Comparison of ENCODE assay signal across 13 cellular contexts in genomic region chr1:156912861-156913808, GRCh38. TPM values are rescaled to one million over a fixed set of nuclear protein-coding genes. Genes with fewer than 3 reads are reported as not detected.
DNase-seq lines count a peak whose midpoint lies in the region; ATAC-seq, FAIRE-seq and TF ChIP-seq lines count a peak whose summit lies in the region.
"Had no signal": no experiment of that assay in that cellular context is flagged by ENCODE, and none has a peak within 500 bp of the region (broad histone marks: within the 10 kb centered on the region; RNA-seq: fewer than 3 reads in every experiment).

No MANE protein-coding gene starts in this region.

- H3K27ac Mint-ChIP-seq in HFFc6 = no peak overlapping the region
- H3K27ac Mint-ChIP-seq in activated T-helper 2 cell treated with anti-CD3 and anti-CD28 coated beads, Interferon-gamma antibody, Interleukin-2, Interleukin-4, amounts not matched to agents 10 μg/mL and 5 μg/mL and 100 μg/mL, durations not matched to agents 14 hours and 24 hours and 36 hours = no peak overlapping the region

- H3K9ac ChIP-seq in HepG2 (ENCODE audit: insufficient read depth, low read depth, low read length) = no peak overlapping the region

- H3K79me2 ChIP-seq in HepG2 (ENCODE audit: insufficient read depth, low read length) = no peaks in the 10 kb centered on the region

- H3K4me1 Mint-ChIP-seq in HFFc6 (ENCODE audit: low read depth) = peaks cover 27% of the 10 kb centered on the region
- peaks cover 2% of the 10 kb centered on the region for H3K4me1 Mint-ChIP-seq in activated T-helper 2 cell treated with anti-CD3 and anti-CD28 coated beads, Interferon-gamma antibody, Interleukin-2, Interleukin-4, amounts not matched to agents 10 μg/mL and 5 μg/mL and 100 μg/mL, durations not matched to agents 14 hours and 24 hours and 36 hours (ENCODE audit: low read depth)

- H3K27me3 ChIP-seq in HepG2 (ENCODE audit: control insufficient read depth in 1 of 2, insufficient read depth in 2 of 2, low read length in 2 of 2) = peaks cover 2 to 19% of the 10 kb centered on the region in 2 experiments; a peak in 4 of 5 replicates

- no peak overlapping the region for H3K4me3 Mint-ChIP-seq in HFFc6
- no peak overlapping the region for H3K4me3 Mint-ChIP-seq in activated T-helper 2 cell treated with anti-CD3 and anti-CD28 coated beads, Interferon-gamma antibody, Interleukin-2, Interleukin-4, amounts not matched to agents 10 μg/mL and 5 μg/mL and 100 μg/mL, durations not matched to agents 14 hours and 24 hours and 36 hours (ENCODE audit: low read depth)

- ATAC-seq in SK-N-SH treated with all-trans-retinoic acid at 6 μM for 48 hours (peak; percentile 52), HepG2 (peak; percentile 79), GM21447 (IDR thresholded peaks at IDR 0.05; ENCODE audit: unreplicated experiment) (no peak), HG03135 (IDR thresholded peaks at IDR 0.05; ENCODE audit: unreplicated experiment) (no peak)

- H3K9me3 ChIP-seq in HepG2 (ENCODE audit: low read length) = no peaks in the 10 kb centered on the region

- no peaks in the 10 kb centered on the region for H3K9me3 Mint-ChIP-seq in HFFc6
- no peaks in the 10 kb centered on the region for H3K9me3 Mint-ChIP-seq in activated T-helper 2 cell treated with anti-CD3 and anti-CD28 coated beads, Interferon-gamma antibody, Interleukin-2, Interleukin-4, amounts not matched to agents 10 μg/mL and 5 μg/mL and 100 μg/mL, durations not matched to agents 14 hours and 24 hours and 36 hours

- peaks cover 2% of the 10 kb centered on the region; the same call in 1 of the 2 replicates for H3K4me1 ChIP-seq in HepG2 (ENCODE audit: insufficient read depth, low read length)

- H3K4me3 ChIP-seq in HepG2 (replicated peaks in 1 of 3; ENCODE audit: insufficient read depth in 1 of 3, low read depth in 2 of 3, low read length in 3 of 3) = no peak overlapping the region

- H3K27me3 Mint-ChIP-seq in HFFc6 (ENCODE audit: insufficient read depth) = peaks cover 8% of the 10 kb centered on the region
- H3K27me3 Mint-ChIP-seq in activated T-helper 2 cell treated with anti-CD3 and anti-CD28 coated beads, Interferon-gamma antibody, Interleukin-2, Interleukin-4, amounts not matched to agents 10 μg/mL and 5 μg/mL and 100 μg/mL, durations not matched to agents 14 hours and 24 hours and 36 hours (ENCODE audit: low read depth) = peaks cover 17% of the 10 kb centered on the region

- H3K36me3 ChIP-seq in HepG2 (replicated peaks in 1 of 2; ENCODE audit: control insufficient read depth in 1 of 2, insufficient read depth in 2 of 2, low read length in 2 of 2) = no peaks in the 10 kb centered on the region

- no peak for TF ChIP-seq RAD21 in HepG2 (CRISPR knock-in tag; IDR thresholded peaks at IDR 0.05)

- intact Hi-C loops in HepG2 (cut with micrococcal nuclease; ENCODE audit: unreplicated experiment) = no loop called here
- intact Hi-C loops in activated T-helper 2 cell treated with anti-CD3 and anti-CD28 coated beads, Interferon-gamma antibody, Interleukin-2, Interleukin-4, amounts not matched to agents 10 μg/mL and 5 μg/mL and 100 μg/mL, durations not matched to agents 14 hours and 24 hours and 36 hours (cut with micrococcal nuclease) = no loop called here

- H3K36me3 Mint-ChIP-seq in HFFc6 (ENCODE audit: low read depth) = peaks cover 18% of the 10 kb centered on the region
- no peaks in the 10 kb centered on the region for H3K36me3 Mint-ChIP-seq in activated T-helper 2 cell treated with anti-CD3 and anti-CD28 coated beads, Interferon-gamma antibody, Interleukin-2, Interleukin-4, amounts not matched to agents 10 μg/mL and 5 μg/mL and 100 μg/mL, durations not matched to agents 14 hours and 24 hours and 36 hours (ENCODE audit: low read depth)

- CTCF ChIA-PET in HepG2 (lab: Yijun Ruan, JAX; ENCODE audit: low intra/inter-chr PET ratio, low total read pairs) = no interaction called here

- no peak for FAIRE-seq in HepG2 (lab: Jason Lieb, UNC)
- FAIRE-seq: colon, urothelium cell line had no signal

- no peak overlapping the region for H3K4me2 ChIP-seq in HepG2 (ENCODE audit: low read depth, low read length)

- no TSS peak for BruUV-seq in HepG2 (replicated peaks; lab: Mats Ljungman, UMichigan)

- H2AFZ ChIP-seq in HepG2 (ENCODE audit: low read length) = no peak overlapping the region

- in situ Hi-C loops in HepG2 (cut with HindIII; ENCODE audit: extremely low pct_ligation_motif_present, low pct_unique_long_range_greater_than_20kb) = no loop called here

- DNase-seq in AG20443 (ENCODE audit: low spot score) (peak; percentile 54), HFFc6 (no peak), HepG2 (ENCODE audit: low spot score) (no peak), ureter (ENCODE audit: low spot score) (no peak)
- DNase-seq in activated T-helper 2 cell treated with anti-CD3 and anti-CD28 coated beads, Interferon-gamma antibody, Interleukin-2, Interleukin-4, amounts not matched to agents 10 μg/mL and 5 μg/mL and 100 μg/mL, durations not matched to agents 14 hours and 24 hours and 36 hours (ENCODE audit: low spot score) = no peak
- DNase-seq: EL, NCI-H1436, T1000 had no signal

- no peak for TF ChIP-seq EP300 in HepG2 (IDR thresholded peaks at IDR 0.05; ENCODE audit: low read depth in 2 of 2, low read length in 2 of 2)
- TF ChIP-seq EP300 in HepG2 (CRISPR knock-in tag; IDR thresholded peaks at IDR 0.05; ENCODE audit: borderline replicate concordance) = no peak

- TF ChIP-seq CTCF in HFFc6 (IDR thresholded peaks at IDR 0.05) (peak; percentile 25; the same call in 1 of the 2 replicates), HepG2 (CRISPR knock-in tag; IDR thresholded peaks at IDR 0.05) (no peak)

- no peak for TF ChIP-seq POLR2A in HepG2 (IDR thresholded peaks at IDR 0.05; ENCODE audit: insufficient read depth in 1 of 2, low read depth in 2 of 2, low read length in 2 of 2)

- H4K20me1 ChIP-seq in HepG2 (ENCODE audit: insufficient read depth, low read length) = no peaks in the 10 kb centered on the region

- POLR2A ChIA-PET in HepG2 (lab: Yijun Ruan, JAX) = no interaction called here

- WGBS in HepG2 (ENCODE audit: low lambda C conversion rate) = 41% methylated on average over 16 of the region's 24 CpGs

- no peak overlapping the region for H3K27ac ChIP-seq in HepG2 (ENCODE audit: extremely low read length, insufficient read depth, low read length)

RNA-seq across cellular contexts. Expression of gene LRRC71, which starts 7.3 kb away (rescaled TPM):
- total RNA-seq in HFFc6 (2021; fragmentation: NEBNext Ultra II Directional; extraction: Animal tissue kit (Norgen Biotek cat#: 25700)) = under 1 TPM in 4 of 6 experiments, not detected in 2; 0.13 to 0.46 (median 0.41) TPM
- total RNA-seq in HepG2 (2016; rRNA removed; fragmentation: Illumina TruSeq; extraction: Trizol) (not detected in 2 replicates), ureter (not detected)
- not detected in 2 replicates for total RNA-seq in HepG2 (2016; cell fraction: cytosol; rRNA removed; fragmentation: Illumina TruSeq; extraction: Trizol; ENCODE audit: low read depth)
- total RNA-seq in HepG2 (2016; cell fraction: insoluble cytoplasmic fraction; rRNA removed; fragmentation: Illumina TruSeq; extraction: Trizol) = not detected in 2 replicates
- total RNA-seq in HepG2 (2016; cell fraction: membrane; rRNA removed; fragmentation: Illumina TruSeq; extraction: Trizol) = not detected in 2 replicates
- not detected in 2 replicates for total RNA-seq in HepG2 (2016; cell fraction: nucleus; rRNA removed; fragmentation: Illumina TruSeq; extraction: Trizol)
- not detected in 2 replicates for polyA plus RNA-seq in HepG2 (2011; rRNA removed)
- not detected in 2 replicates for polyA plus RNA-seq in HepG2 (2011; cell fraction: cytosol; rRNA removed)
- polyA plus RNA-seq in HepG2 (2011; cell fraction: nucleus; rRNA removed) = not detected in 2 replicates
- not detected in 2 replicates for polyA plus RNA-seq in HepG2 (2012)
- polyA plus RNA-seq in HepG2 (2016; cell fraction: cytosol; fragmentation: Illumina TruSeq; extraction: Trizol; ENCODE audit: low read depth) = not detected in 2 replicates
- not detected in 2 replicates for polyA plus RNA-seq in HepG2 (2016; cell fraction: insoluble cytoplasmic fraction; fragmentation: Illumina TruSeq; extraction: Trizol; ENCODE audit: low read depth)
- polyA plus RNA-seq in HepG2 (2016; cell fraction: membrane; fragmentation: Illumina TruSeq; extraction: Trizol; ENCODE audit: low read depth) = not detected in 2 replicates
- polyA plus RNA-seq in HepG2 (2016; cell fraction: nucleus; fragmentation: Illumina TruSeq; extraction: Trizol; ENCODE audit: insufficient read depth, low read depth) = not detected in 2 replicates
- not detected in 2 replicates for polyA minus RNA-seq in HepG2 (2011; rRNA and poly(A)+ RNA removed; ENCODE audit: low replicate concordance)
- not detected in 2 replicates for polyA minus RNA-seq in HepG2 (2011; cell fraction: cytosol; rRNA and poly(A)+ RNA removed)
- polyA minus RNA-seq in HepG2 (2011; cell fraction: nucleus; rRNA and poly(A)+ RNA removed) = not detected in 2 replicates
- total RNA-seq in activated T-helper 2 cell treated with anti-CD3 and anti-CD28 coated beads, Interferon-gamma antibody, Interleukin-2, Interleukin-4, amounts not matched to agents 10 μg/mL and 5 μg/mL and 100 μg/mL, durations not matched to agents 14 hours and 24 hours and 36 hours = not detected in 2 replicates

RNA-seq across cellular contexts. Expression of gene PEAR1, which starts 19.6 kb away (rescaled TPM):
- total RNA-seq in HFFc6 (2021; fragmentation: NEBNext Ultra II Directional; extraction: Animal tissue kit (Norgen Biotek cat#: 25700)) = 10 to 100 TPM in 4 of 6 experiments, 1 to 10 TPM in 2; 3.2 to 23.6 (median 20.2) TPM
- 0.06 and 0.27 TPM in 2 replicates for total RNA-seq in HepG2 (2016; rRNA removed; fragmentation: Illumina TruSeq; extraction: Trizol)
- total RNA-seq in HepG2 (2016; cell fraction: cytosol; rRNA removed; fragmentation: Illumina TruSeq; extraction: Trizol; ENCODE audit: low read depth) = not detected in 2 replicates
- 0.09 TPM in 1 of 2 replicates, not detected in the other for total RNA-seq in HepG2 (2016; cell fraction: insoluble cytoplasmic fraction; rRNA removed; fragmentation: Illumina TruSeq; extraction: Trizol)
- total RNA-seq in HepG2 (2016; cell fraction: membrane; rRNA removed; fragmentation: Illumina TruSeq; extraction: Trizol) = 0.07 TPM in 1 of 2 replicates, not detected in the other
- not detected in 2 replicates for total RNA-seq in HepG2 (2016; cell fraction: nucleus; rRNA removed; fragmentation: Illumina TruSeq; extraction: Trizol)
- polyA plus RNA-seq in HepG2 (2011; rRNA removed) = 0.39 and 0.41 TPM in 2 replicates
- 0.12 and 0.20 TPM in 2 replicates for polyA plus RNA-seq in HepG2 (2011; cell fraction: cytosol; rRNA removed)
- polyA plus RNA-seq in HepG2 (2011; cell fraction: nucleus; rRNA removed) = 1.7 and 2.6 TPM in 2 replicates
- polyA plus RNA-seq in HepG2 (2012) = 0.03 and 0.21 TPM in 2 replicates
- 0.10 TPM in 1 of 2 replicates, not detected in the other for polyA plus RNA-seq in HepG2 (2016; cell fraction: cytosol; fragmentation: Illumina TruSeq; extraction: Trizol; ENCODE audit: low read depth)
- polyA plus RNA-seq in HepG2 (2016; cell fraction: insoluble cytoplasmic fraction; fragmentation: Illumina TruSeq; extraction: Trizol; ENCODE audit: low read depth) = not detected in 2 replicates
- 0.06 and 0.17 TPM in 2 replicates for polyA plus RNA-seq in HepG2 (2016; cell fraction: membrane; fragmentation: Illumina TruSeq; extraction: Trizol; ENCODE audit: low read depth)
- 0.79 and 1.1 TPM in 2 replicates for polyA plus RNA-seq in HepG2 (2016; cell fraction: nucleus; fragmentation: Illumina TruSeq; extraction: Trizol; ENCODE audit: insufficient read depth, low read depth)
- polyA minus RNA-seq in HepG2 (2011; rRNA and poly(A)+ RNA removed; ENCODE audit: low replicate concordance) = 0.20 and 0.98 TPM in 2 replicates
- polyA minus RNA-seq in HepG2 (2011; cell fraction: cytosol; rRNA and poly(A)+ RNA removed) = not detected in 2 replicates
- polyA minus RNA-seq in HepG2 (2011; cell fraction: nucleus; rRNA and poly(A)+ RNA removed) = 0.13 and 0.50 TPM in 2 replicates
- total RNA-seq in activated T-helper 2 cell treated with anti-CD3 and anti-CD28 coated beads, Interferon-gamma antibody, Interleukin-2, Interleukin-4, amounts not matched to agents 10 μg/mL and 5 μg/mL and 100 μg/mL, durations not matched to agents 14 hours and 24 hours and 36 hours = 0.55 and 0.80 TPM in 2 replicates
- 10.0 TPM for total RNA-seq in ureter

RNA-seq across cellular contexts. Expression of gene NTRK1, which starts 52.5 kb away (rescaled TPM):
- total RNA-seq in HFFc6 (2021; fragmentation: NEBNext Ultra II Directional; extraction: Animal tissue kit (Norgen Biotek cat#: 25700)) = under 1 TPM in 1 of 6 experiments, not detected in 5; 0.10 TPM
- total RNA-seq in HepG2 (2016; rRNA removed; fragmentation: Illumina TruSeq; extraction: Trizol) (not detected in 2 replicates), ureter (1.7 TPM)
- total RNA-seq in HepG2 (2016; cell fraction: cytosol; rRNA removed; fragmentation: Illumina TruSeq; extraction: Trizol; ENCODE audit: low read depth) = not detected in 2 replicates
- total RNA-seq in HepG2 (2016; cell fraction: insoluble cytoplasmic fraction; rRNA removed; fragmentation: Illumina TruSeq; extraction: Trizol) = not detected in 2 replicates
- total RNA-seq in HepG2 (2016; cell fraction: membrane; rRNA removed; fragmentation: Illumina TruSeq; extraction: Trizol) = not detected in 2 replicates
- total RNA-seq in HepG2 (2016; cell fraction: nucleus; rRNA removed; fragmentation: Illumina TruSeq; extraction: Trizol) = not detected in 2 replicates
- polyA plus RNA-seq in HepG2 (2011; rRNA removed) = not detected in 2 replicates
- polyA plus RNA-seq in HepG2 (2011; cell fraction: cytosol; rRNA removed) = not detected in 2 replicates
- not detected in 2 replicates for polyA plus RNA-seq in HepG2 (2011; cell fraction: nucleus; rRNA removed)
- not detected in 2 replicates for polyA plus RNA-seq in HepG2 (2012)
- not detected in 2 replicates for polyA plus RNA-seq in HepG2 (2016; cell fraction: cytosol; fragmentation: Illumina TruSeq; extraction: Trizol; ENCODE audit: low read depth)
- polyA plus RNA-seq in HepG2 (2016; cell fraction: insoluble cytoplasmic fraction; fragmentation: Illumina TruSeq; extraction: Trizol; ENCODE audit: low read depth) = not detected in 2 replicates
- polyA plus RNA-seq in HepG2 (2016; cell fraction: membrane; fragmentation: Illumina TruSeq; extraction: Trizol; ENCODE audit: low read depth) = not detected in 2 replicates
- not detected in 2 replicates for polyA plus RNA-seq in HepG2 (2016; cell fraction: nucleus; fragmentation: Illumina TruSeq; extraction: Trizol; ENCODE audit: insufficient read depth, low read depth)
- polyA minus RNA-seq in HepG2 (2011; rRNA and poly(A)+ RNA removed; ENCODE audit: low replicate concordance) = 0.08 and 0.19 TPM in 2 replicates
- not detected in 2 replicates for polyA minus RNA-seq in HepG2 (2011; cell fraction: cytosol; rRNA and poly(A)+ RNA removed)
- not detected in 2 replicates for polyA minus RNA-seq in HepG2 (2011; cell fraction: nucleus; rRNA and poly(A)+ RNA removed)
- total RNA-seq in activated T-helper 2 cell treated with anti-CD3 and anti-CD28 coated beads, Interferon-gamma antibody, Interleukin-2, Interleukin-4, amounts not matched to agents 10 μg/mL and 5 μg/mL and 100 μg/mL, durations not matched to agents 14 hours and 24 hours and 36 hours = 252 and 253 TPM in 2 replicates

RNA-seq across cellular contexts. Expression of gene INSRR, which starts 54.2 kb away (rescaled TPM):
- not detected for total RNA-seq in HFFc6 (2021; fragmentation: NEBNext Ultra II Directional; extraction: Animal tissue kit (Norgen Biotek cat#: 25700))
- total RNA-seq in HepG2 (2016; rRNA removed; fragmentation: Illumina TruSeq; extraction: Trizol) = not detected in 2 replicates
- not detected in 2 replicates for total RNA-seq in HepG2 (2016; cell fraction: cytosol; rRNA removed; fragmentation: Illumina TruSeq; extraction: Trizol; ENCODE audit: low read depth)
- not detected in 2 replicates for total RNA-seq in HepG2 (2016; cell fraction: insoluble cytoplasmic fraction; rRNA removed; fragmentation: Illumina TruSeq; extraction: Trizol)
- total RNA-seq in HepG2 (2016; cell fraction: membrane; rRNA removed; fragmentation: Illumina TruSeq; extraction: Trizol) = not detected in 2 replicates
- not detected in 2 replicates for total RNA-seq in HepG2 (2016; cell fraction: nucleus; rRNA removed; fragmentation: Illumina TruSeq; extraction: Trizol)
- not detected in 2 replicates for polyA plus RNA-seq in HepG2 (2011; rRNA removed)
- polyA plus RNA-seq in HepG2 (2011; cell fraction: cytosol; rRNA removed) = not detected in 2 replicates
- not detected in 2 replicates for polyA plus RNA-seq in HepG2 (2011; cell fraction: nucleus; rRNA removed)
- polyA plus RNA-seq in HepG2 (2012) = not detected in 2 replicates
- polyA plus RNA-seq in HepG2 (2016; cell fraction: cytosol; fragmentation: Illumina TruSeq; extraction: Trizol; ENCODE audit: low read depth) = not detected in 2 replicates
- not detected in 2 replicates for polyA plus RNA-seq in HepG2 (2016; cell fraction: insoluble cytoplasmic fraction; fragmentation: Illumina TruSeq; extraction: Trizol; ENCODE audit: low read depth)
- polyA plus RNA-seq in HepG2 (2016; cell fraction: membrane; fragmentation: Illumina TruSeq; extraction: Trizol; ENCODE audit: low read depth) = not detected in 2 replicates
- polyA plus RNA-seq in HepG2 (2016; cell fraction: nucleus; fragmentation: Illumina TruSeq; extraction: Trizol; ENCODE audit: insufficient read depth, low read depth) = not detected in 2 replicates
- polyA minus RNA-seq in HepG2 (2011; rRNA and poly(A)+ RNA removed; ENCODE audit: low replicate concordance) = not detected in 2 replicates
- not detected in 2 replicates for polyA minus RNA-seq in HepG2 (2011; cell fraction: cytosol; rRNA and poly(A)+ RNA removed)
- polyA minus RNA-seq in HepG2 (2011; cell fraction: nucleus; rRNA and poly(A)+ RNA removed) = not detected in 2 replicates
- total RNA-seq in activated T-helper 2 cell treated with anti-CD3 and anti-CD28 coated beads, Interferon-gamma antibody, Interleukin-2, Interleukin-4, amounts not matched to agents 10 μg/mL and 5 μg/mL and 100 μg/mL, durations not matched to agents 14 hours and 24 hours and 36 hours = 1.1 and 1.4 TPM in 2 replicates
- 0.13 TPM for total RNA-seq in ureter

Comparison
In these comparisons a context has a peak if more than half of its experiments do, and no peak if none do; other contexts are left out.
1. ATAC-seq: peak in SK-N-SH treated with all-trans-retinoic acid at 6 μM for 48 hours (single experiment) and HepG2 (single experiment); none in GM21447 (single experiment) and HG03135 (single experiment).
2. RNA of gene NTRK1, which starts 52.5 kb away (total RNA-seq): 252 to 253 TPM in activated T-helper 2 cell treated with anti-CD3 and anti-CD28 coated beads, Interferon-gamma antibody, Interleukin-2, Interleukin-4, amounts not matched to agents 10 μg/mL and 5 μg/mL and 100 μg/mL, durations not matched to agents 14 hours and 24 hours and 36 hours; 1.7 TPM in ureter (single experiment), 0.10 TPM in HFFc6 and not detected in HepG2; every median in the first group is over 10 times any median in the second.